In genomic region chr10:11195017-11195586, GRCh38 we compare ENCODE assay signal across 13 cellular contexts.
DNase-seq lines count a peak whose midpoint lies in the region; ATAC-seq and TF ChIP-seq lines count a peak whose summit lies in the region.
"Had no signal": no experiment of that assay in that cellular context is flagged by ENCODE, and none has a peak within 500 bp of the region (broad histone marks: within the 10 kb centered on the region; RNA-seq: fewer than 3 reads in every experiment).

No MANE protein-coding gene starts in this region.

- H3K9me3 ChIP-seq in H9 (ENCODE audit: control insufficient read depth, low read depth, low read length) (no peaks in the 10 kb centered on the region), T-helper 17 cell (ENCODE audit: control insufficient read depth, low read length, poor library complexity, severe bottlenecking) (no peaks in the 10 kb centered on the region)
- H3K9me3 ChIP-seq: gastroesophageal sphincter, left lung had no signal

- H4K5ac ChIP-seq in H9 (ENCODE audit: insufficient read length, low read depth, low read length), result no peak overlapping the region

- CTCF ChIA-PET in activated naive CD4-positive, alpha-beta T cell treated with anti-CD3 and anti-CD28 coated beads for 36 hours (lab: Charles Lee), result interaction anchor here (1.5 kb wide), 1 partner anchor 30 kb away, joined by 6 read pairs; no protein-coding TSS in a partner anchor
- CTCF ChIA-PET in RWPE1 (lab: Yijun Ruan, JAX), result no interaction called here

- no peak overlapping the region for H3K4me2 ChIP-seq in H9 (ENCODE audit: insufficient read depth, insufficient read length, low read length)

- peak overlapping the region; percentile 46 for H3K27ac Mint-ChIP-seq in activated naive CD4-positive, alpha-beta T cell treated with anti-CD3 and anti-CD28 coated beads for 36 hours
- H3K27ac Mint-ChIP-seq in H9, result 0 out of 7 replicates have a peak overlapping the region, but pooled peaks of 2 of the 3 experiments have one; percentile 1 to 2
- H3K27ac Mint-ChIP-seq in T-helper 17 cell, result peak overlapping the region; percentile 96
- H3K27ac Mint-ChIP-seq in naive thymus-derived CD8-positive, alpha-beta T cell, result peak overlapping the region in 8 of 10 donors; percentile 7 to 87 (median 83)

- no peak overlapping the region for H3K4ac ChIP-seq in H9 (ENCODE audit: low read depth, low read length)

- H3K18ac ChIP-seq in H9 (ENCODE audit: insufficient read length, low read depth, low read length), result no peak overlapping the region

- H3K36me3 Mint-ChIP-seq in activated naive CD4-positive, alpha-beta T cell treated with anti-CD3 and anti-CD28 coated beads for 36 hours (ENCODE audit: low read depth), result peaks cover 54% of the 10 kb centered on the region
- peaks cover 0 to 12% (median 7%) of the 10 kb centered on the region in 3 experiments; a peak in 6 of 7 replicates for H3K36me3 Mint-ChIP-seq in H9 (ENCODE audit: insufficient read depth in 1 of 3, low read depth in 3 of 3)
- peaks cover 3% of the 10 kb centered on the region for H3K36me3 Mint-ChIP-seq in T-helper 17 cell (ENCODE audit: low read depth)
- peaks cover 0 to 93% (median 25%) of the 10 kb centered on the region in 3 donors for H3K36me3 Mint-ChIP-seq in naive thymus-derived CD8-positive, alpha-beta T cell

- H2BK5ac ChIP-seq in H9 (ENCODE audit: insufficient read length, low read length), result no peak overlapping the region

- no peaks in the 10 kb centered on the region for H4K20me1 ChIP-seq in H9 (ENCODE audit: control insufficient read depth, insufficient read depth, insufficient read length)

- H3K27me3 ChIP-seq in H9 (ENCODE audit: insufficient read depth, low read length), result no peaks in the 10 kb centered on the region
- H3K27me3 ChIP-seq: gastroesophageal sphincter, left lung had no signal

- no peaks in the 10 kb centered on the region for H3K79me2 ChIP-seq in H9 (ENCODE audit: insufficient read depth, low read length)

- TF ChIP-seq CTCF in H9 (conservative IDR thresholded peaks at IDR 0.05) (no peak), RWPE1 (conservative IDR thresholded peaks at IDR 0.05; ENCODE audit: low read depth) (no peak)

- WGBS in H9 (ENCODE audit: extremely low coverage, insufficient read length, low lambda C conversion rate), result no CpG with 5 or more reads among the region's 6 CpGs

- intact Hi-C loops in activated naive CD4-positive, alpha-beta T cell treated with anti-CD3 and anti-CD28 coated beads for 36 hours (cut with micrococcal nuclease), result no loop called here

- no peak overlapping the region for H2BK20ac ChIP-seq in H9 (ENCODE audit: low read depth, low read length, poor library complexity, severe bottlenecking)

- no peak overlapping the region for H2AFZ ChIP-seq in H9 (ENCODE audit: low read length)

- H3T11ph ChIP-seq in H9 (ENCODE audit: low read length), result no peak overlapping the region

- no peaks in the 10 kb centered on the region for H3K27me3 Mint-ChIP-seq in activated naive CD4-positive, alpha-beta T cell treated with anti-CD3 and anti-CD28 coated beads for 36 hours (ENCODE audit: low read depth)
- no peaks in the 10 kb centered on the region for H3K27me3 Mint-ChIP-seq in H9 (ENCODE audit: low read depth)
- no peaks in the 10 kb centered on the region for H3K27me3 Mint-ChIP-seq in T-helper 17 cell
- no peaks in the 10 kb centered on the region for H3K27me3 Mint-ChIP-seq in naive thymus-derived CD8-positive, alpha-beta T cell

- H3K23me2 ChIP-seq in H9 (ENCODE audit: insufficient read length, low read depth, low read length, poor library complexity, severe bottlenecking), result no peaks in the 10 kb centered on the region

- H3K14ac ChIP-seq in H9 (ENCODE audit: insufficient read depth, low read length), result no peak overlapping the region

- peaks cover 93% of the 10 kb centered on the region for H3K4me1 Mint-ChIP-seq in activated naive CD4-positive, alpha-beta T cell treated with anti-CD3 and anti-CD28 coated beads for 36 hours (ENCODE audit: low read depth)
- H3K4me1 Mint-ChIP-seq in H9 (peaks cover 65 to 75% of the 10 kb centered on the region in 2 experiments), T-helper 17 cell (peaks cover 83% of the 10 kb centered on the region)
- peaks cover 63 to 99% (median 95%) of the 10 kb centered on the region in 4 donors for H3K4me1 Mint-ChIP-seq in naive thymus-derived CD8-positive, alpha-beta T cell

- no peak overlapping the region for H3K23ac ChIP-seq in H9 (ENCODE audit: insufficient read length, low read depth, low read length)

- ATAC-seq in T-helper 17 cell, result no peak
- ATAC-seq in naive thymus-derived CD8-positive, alpha-beta T cell, result no peak
- ATAC-seq: gastroesophageal sphincter, left lung had no signal

- no peak overlapping the region for H3K9ac ChIP-seq in H9 (ENCODE audit: extremely low read depth, insufficient read length, low read length)

- H3K4me1 ChIP-seq in H9 (ENCODE audit: insufficient read depth, low read length), result peaks cover 9% of the 10 kb centered on the region; the same call in 1 of the 2 replicates

- no peak for DNase-seq in activated naive CD4-positive, alpha-beta T cell treated with anti-CD3 and anti-CD28 coated beads for 36 hours
- DNase-seq in activated naive CD4-positive, alpha-beta T cell treated with anti-CD3 and anti-CD28 coated beads, Interleukin-2, amount 50 U/mL, for 16 hours, result no peak
- DNase-seq in H9, result no peak
- DNase-seq in T-helper 17 cell, result no peak
- no peak for DNase-seq in naive thymus-derived CD8-positive, alpha-beta T cell
- DNase-seq in ACHN, result no peak
- DNase-seq in mesenteric fat pad (ENCODE audit: low spot score), result no peak
- DNase-seq in RWPE1 (ENCODE audit: low spot score), result no peak
- DNase-seq: left lung; NCI-H1092 treated with DMSO at 0.1 percent for 48 hours; NCI-H82; stimulated activated CD4-positive, alpha-beta T cell treated with anti-CD3 and anti-CD28 coated beads, Interleukin-2, amount 100 ng/mL, for 48 hours had no signal

- POLR2A ChIA-PET in naive thymus-derived CD8-positive, alpha-beta T cell (lab: Charles Lee), result interaction anchor here (0.9 to 2.0 kb wide), 4 partner anchors 10 to 17 kb away, joined by 3 to 7 read pairs (median 4); no protein-coding TSS in a partner anchor
- POLR2A ChIA-PET in RWPE1 (lab: Yijun Ruan, JAX; ENCODE audit: low non-redundant PET), result no interaction called here

- H3K79me1 ChIP-seq in H9 (ENCODE audit: insufficient read depth, low read depth, low read length, poor library complexity, severe bottlenecking), result no peaks in the 10 kb centered on the region

- H4K8ac ChIP-seq in H9 (replicated peaks; ENCODE audit: insufficient read length, low read depth, low read length), result no peak overlapping the region

- no peak overlapping the region for H3K4me3 Mint-ChIP-seq in activated naive CD4-positive, alpha-beta T cell treated with anti-CD3 and anti-CD28 coated beads for 36 hours
- H3K4me3 Mint-ChIP-seq in H9 (no peak overlapping the region), T-helper 17 cell (peak overlapping the region; percentile 50)
- H3K4me3 Mint-ChIP-seq in naive thymus-derived CD8-positive, alpha-beta T cell, result peak overlapping the region in 7 of 10 donors; percentile 2 to 84 (median 41)

- no peak overlapping the region for H2AK5ac ChIP-seq in H9 (ENCODE audit: insufficient read length, low read length)

- no peak overlapping the region for H3K56ac ChIP-seq in H9 (ENCODE audit: insufficient read length, low read depth, low read length)

- H2BK120ac ChIP-seq in H9 (ENCODE audit: low read depth, low read length, poor library complexity, severe bottlenecking), result no peak overlapping the region

- no peaks in the 10 kb centered on the region for H3K9me3 Mint-ChIP-seq in activated naive CD4-positive, alpha-beta T cell treated with anti-CD3 and anti-CD28 coated beads for 36 hours
- no peaks in the 10 kb centered on the region for H3K9me3 Mint-ChIP-seq in H9
- H3K9me3 Mint-ChIP-seq in naive thymus-derived CD8-positive, alpha-beta T cell, result no peaks in the 10 kb centered on the region

- in situ Hi-C loops in ACHN (cut with HindIII; ENCODE audit: low pct_ligation_motif_present, low pct_unique_long_range_greater_than_20kb, low sequenced_read_pairs), result no loop called here

- H3K27ac ChIP-seq in H9 (ENCODE audit: insufficient read length, low read depth, low read length), result no peak overlapping the region
- H3K27ac ChIP-seq in RWPE1, result no peak overlapping the region
- H3K27ac ChIP-seq: gastroesophageal sphincter had no signal

- no peak overlapping the region for H2BK12ac ChIP-seq in H9 (ENCODE audit: insufficient read length, low read depth, low read length)

- no peak overlapping the region for H4K91ac ChIP-seq in H9 (ENCODE audit: insufficient read length, low read depth, low read length)

- H2BK15ac ChIP-seq in H9 (ENCODE audit: low read depth, low read length), result no peak overlapping the region

Comparison
In these comparisons a context has a peak if more than half of its experiments do, and no peak if none do; other contexts are left out.
1. H3K27ac Mint-ChIP-seq: peak in every context shown above with its lines; median percentile 96 in T-helper 17 cell; 83 in naive thymus-derived CD8-positive, alpha-beta T cell; 46 in activated naive CD4-positive, alpha-beta T cell treated with anti-CD3 and anti-CD28 coated beads for 36 hours; 2 in H9.
2. H3K4me3 Mint-ChIP-seq: peak in T-helper 17 cell (single experiment) and naive thymus-derived CD8-positive, alpha-beta T cell (7 of 10); none in activated naive CD4-positive, alpha-beta T cell treated with anti-CD3 and anti-CD28 coated beads for 36 hours (single experiment) and H9 (0 of 2).